28 cellular contexts compared by ENCODE assay signal in genomic region chr11:76277298-76278175, GRCh38.
A peak's percentile ranks its signal among the peaks of the same experiment; 100 is the strongest.
DNase-seq lines count a peak whose midpoint lies in the region; ATAC-seq, FAIRE-seq and TF ChIP-seq lines count a peak whose summit lies in the region.
"Had no signal": no experiment of that assay in that cellular context is flagged by ENCODE, and none has a peak within 500 bp of the region (broad histone marks: within the 10 kb centered on the region; RNA-seq: fewer than 3 reads in every experiment).

No MANE protein-coding gene starts in this region.

- POLR2A ChIA-PET in WTC11 (lab: Charles Lee) (no interaction called here), HepG2 (lab: Yijun Ruan, JAX) (no interaction called here)

- TF ChIP-seq EP300 in HepG2 (IDR thresholded peaks at IDR 0.05; ENCODE audit: low read depth in 2 of 2, low read length in 2 of 2): no peak
- no peak for TF ChIP-seq EP300 in HepG2 (CRISPR knock-in tag; IDR thresholded peaks at IDR 0.05; ENCODE audit: borderline replicate concordance)

- no peak for FAIRE-seq in HepG2 (lab: Jason Lieb, UNC)

- ATAC-seq in WTC11 (peak; percentile 39), HepG2 (peak; percentile 21; the same call in 2 of the 3 replicates)
- ATAC-seq: CD8-positive, alpha-beta T cell; mucosa of descending colon; sciatic nerve had no signal

- no peak overlapping the region for H3K27ac Mint-ChIP-seq in WTC11
- H3K27ac Mint-ChIP-seq in type B pancreatic cell: peak overlapping the region; percentile 18
- H3K27ac Mint-ChIP-seq: activated CD4-positive, alpha-beta memory T cell treated with anti-CD3 and anti-CD28 coated beads, Interleukin-2, amount 10 ng/mL, durations not matched to agents 7 days and 5 days; brain; CD8-positive, alpha-beta T cell; HFFc6; stimulated activated naive CD8-positive, alpha-beta T cell treated with anti-CD3 and anti-CD28 coated beads, Interleukin-15, Interleukin-2, amounts not matched to agents 100 ng/mL and 50 ng/mL, for 24 hours had no signal

- H3K4me1 Mint-ChIP-seq in WTC11 (peaks cover 20% of the 10 kb centered on the region), type B pancreatic cell (ENCODE audit: unreplicated experiment) (peaks cover 5% of the 10 kb centered on the region)
- H3K4me1 Mint-ChIP-seq: activated CD4-positive, alpha-beta memory T cell treated with anti-CD3 and anti-CD28 coated beads, Interleukin-2, amount 10 ng/mL, durations not matched to agents 7 days and 5 days; neural crest cell had no signal

- H3K9me3 ChIP-seq in HepG2 (ENCODE audit: low read length): peaks cover 16% of the 10 kb centered on the region
- H3K9me3 ChIP-seq: mucosa of descending colon, Peyer's patch had no signal

- H3K4me1 ChIP-seq in HepG2 (ENCODE audit: insufficient read depth, low read length): peaks cover 16% of the 10 kb centered on the region
- H3K4me1 ChIP-seq: Peyer's patch had no signal

- TF ChIP-seq CTCF in WTC11 (IDR thresholded peaks at IDR 0.05) (no peak), HepG2 (CRISPR knock-in tag; IDR thresholded peaks at IDR 0.05) (no peak), type B pancreatic cell (conservative IDR thresholded peaks at IDR 0.05) (no peak)

- no peak overlapping the region for H3K27ac ChIP-seq in HepG2 (ENCODE audit: extremely low read length, insufficient read depth, low read length)
- H3K27ac ChIP-seq: 22Rv1, hepatocyte, Peyer's patch, tibial nerve had no signal

- H4K20me1 ChIP-seq in HepG2 (ENCODE audit: insufficient read depth, low read length): no peaks in the 10 kb centered on the region

- peak overlapping the region; percentile 39; the same call in 1 of the 2 replicates for H3K4me2 ChIP-seq in HepG2 (ENCODE audit: low read depth, low read length)
- H3K4me2 ChIP-seq: hepatocyte had no signal

- H3K9ac ChIP-seq in HepG2 (ENCODE audit: insufficient read depth, low read depth, low read length): no peak overlapping the region

- DNase-seq in DMS53 (lab: John Stamatoyannopoulos, UW): peak; percentile 30
- DNase-seq in DMS53 treated with DMSO at 0.1 percent for 48 hours (lab: John Stamatoyannopoulos, UW; ENCODE audit: unreplicated experiment): no peak
- no peak for DNase-seq in WTC11 (ENCODE audit: low spot score)
- DNase-seq in HepG2 (ENCODE audit: low spot score): no peak
- no peak for DNase-seq in type B pancreatic cell (ENCODE audit: extremely low spot score, unreplicated experiment)
- DNase-seq in central memory CD4-positive, alpha-beta T cell: no peak
- no peak for DNase-seq in NCI-H2029 (lab: John Stamatoyannopoulos, UW)
- DNase-seq in NCI-H187 (lab: John Stamatoyannopoulos, UW): no peak
- DNase-seq: activated CD4-positive, alpha-beta memory T cell treated with anti-CD3 and anti-CD28 coated beads, Interleukin-2, amount 10 ng/mL, durations not matched to agents 7 days and 5 days; activated CD4-positive, CD25-positive, alpha-beta regulatory T cell treated with anti-CD3 and anti-CD28 coated beads, Interleukin-2, amount 50 U/mL, for 72 hours; activated gamma-delta T cell treated with Interleukin-2 at 50 U/mL for 16 hours; CD8-positive, alpha-beta T cell; DND-41; effector memory CD4-positive, alpha-beta T cell; foreskin fibroblast; HFFc6; MG63; mucosa of descending colon; NCI-H1436 treated with DMSO at 0.1 percent for 48 hours; NCI-H524; Peyer's patch had no signal

- H3K36me3 ChIP-seq in HepG2 (replicated peaks in 1 of 2; ENCODE audit: control insufficient read depth in 1 of 2, insufficient read depth in 2 of 2, low read length in 2 of 2): no peaks in the 10 kb centered on the region
- H3K36me3 ChIP-seq: MG63, Peyer's patch, tibial nerve had no signal

- no peak for TF ChIP-seq RAD21 in HepG2 (CRISPR knock-in tag; IDR thresholded peaks at IDR 0.05)

- H3K9me3 Mint-ChIP-seq in WTC11: peaks cover 18% of the 10 kb centered on the region
- peaks cover 7% of the 10 kb centered on the region for H3K9me3 Mint-ChIP-seq in type B pancreatic cell
- H3K9me3 Mint-ChIP-seq: activated CD4-positive, alpha-beta memory T cell treated with anti-CD3 and anti-CD28 coated beads, Interleukin-2, amount 10 ng/mL, durations not matched to agents 7 days and 5 days; CD8-positive, alpha-beta T cell; stimulated activated naive CD8-positive, alpha-beta T cell treated with anti-CD3 and anti-CD28 coated beads, Interleukin-15, Interleukin-2, amounts not matched to agents 100 ng/mL and 50 ng/mL, for 24 hours had no signal

- no peak for TF ChIP-seq POLR2A in HepG2 (IDR thresholded peaks at IDR 0.05; ENCODE audit: insufficient read depth in 1 of 2, low read depth in 2 of 2, low read length in 2 of 2)

- BruUV-seq in HepG2 (replicated peaks; lab: Mats Ljungman, UMichigan): no TSS peak

- WGBS in HepG2 (ENCODE audit: low lambda C conversion rate): 50% methylated on average over 12 of the region's 25 CpGs

- H3K4me3 ChIP-seq in HepG2 (replicated peaks in 1 of 3; ENCODE audit: insufficient read depth in 1 of 3, low read depth in 2 of 3, low read length in 3 of 3): no peak overlapping the region
- H3K4me3 ChIP-seq: hepatocyte, MG63, mucosa of descending colon, Peyer's patch, tibial nerve had no signal

- H2AFZ ChIP-seq in HepG2 (ENCODE audit: low read length): no peak overlapping the region
- H2AFZ ChIP-seq: hepatocyte had no signal

- in situ Hi-C loops in HepG2 (cut with HindIII; ENCODE audit: extremely low pct_ligation_motif_present, low pct_unique_long_range_greater_than_20kb): no loop called here

- H3K4me3 Mint-ChIP-seq in WTC11 (no peak overlapping the region), type B pancreatic cell (no peak overlapping the region)
- H3K4me3 Mint-ChIP-seq: activated CD4-positive, alpha-beta memory T cell treated with anti-CD3 and anti-CD28 coated beads, Interleukin-2, amount 10 ng/mL, durations not matched to agents 7 days and 5 days; brain; CD8-positive, alpha-beta T cell; HFFc6; neural crest cell; stimulated activated naive CD8-positive, alpha-beta T cell treated with anti-CD3 and anti-CD28 coated beads, Interleukin-15, Interleukin-2, amounts not matched to agents 100 ng/mL and 50 ng/mL, for 24 hours had no signal

- H3K27me3 ChIP-seq in HepG2 (ENCODE audit: control insufficient read depth in 1 of 2, insufficient read depth in 2 of 2, low read length in 2 of 2): peaks cover 1 to 58% of the 10 kb centered on the region in 2 experiments; a peak in 4 of 5 replicates
- H3K27me3 ChIP-seq: hepatocyte, MG63, Peyer's patch, tibial nerve had no signal

- H3K27me3 Mint-ChIP-seq in WTC11 (ENCODE audit: low read depth) (no peaks in the 10 kb centered on the region; the same call in none of the 2 replicates), type B pancreatic cell (peaks cover 3% of the 10 kb centered on the region)
- H3K27me3 Mint-ChIP-seq: activated CD4-positive, alpha-beta memory T cell treated with anti-CD3 and anti-CD28 coated beads, Interleukin-2, amount 10 ng/mL, durations not matched to agents 7 days and 5 days; stimulated activated naive CD8-positive, alpha-beta T cell treated with anti-CD3 and anti-CD28 coated beads, Interleukin-15, Interleukin-2, amounts not matched to agents 100 ng/mL and 50 ng/mL, for 24 hours had no signal

- no peaks in the 10 kb centered on the region for H3K79me2 ChIP-seq in HepG2 (ENCODE audit: insufficient read depth, low read length)
- H3K79me2 ChIP-seq: hepatocyte had no signal

- H3K36me3 Mint-ChIP-seq in WTC11 (peaks cover 10% of the 10 kb centered on the region; the same call in 1 of the 2 replicates), type B pancreatic cell (no peaks in the 10 kb centered on the region)
- H3K36me3 Mint-ChIP-seq: brain; CD8-positive, alpha-beta T cell had no signal

- CTCF ChIA-PET in WTC11 (lab: Charles Lee) (interaction anchor here (0.6 to 1.8 kb wide), 4 partner anchors 8 to 69 kb away, joined by 3 to 11 read pairs (median 4); no protein-coding TSS in a partner anchor), HepG2 (lab: Yijun Ruan, JAX; ENCODE audit: low intra/inter-chr PET ratio, low total read pairs) (no interaction called here)

- intact Hi-C loops in HepG2 (cut with micrococcal nuclease; ENCODE audit: unreplicated experiment): no loop called here

TF ChIP-seq in WTC11, 78 proteins besides CTCF, POLR2A, EP300 and RAD21:
- TF ChIP-seq JUN (CRISPR knock-in tag; IDR thresholded peaks at IDR 0.05) (no peak), ATF2 (CRISPR knock-in tag; IDR thresholded peaks at IDR 0.05; ENCODE audit: borderline replicate concordance, low read depth) (no peak), ATF3 (CRISPR knock-in tag; conservative IDR thresholded peaks at IDR 0.05) (0 out of 2 replicates have a peak, but pooled peaks have one; percentile 36)

TF ChIP-seq in HepG2, 621 proteins besides CTCF, POLR2A, EP300 and RAD21 (continues in another document):
- peak; percentile 97 for TF ChIP-seq ZNF768 (CRISPR knock-in tag; IDR thresholded peaks at IDR 0.05)
- TF ChIP-seq DZIP1 (CRISPR knock-in tag; IDR thresholded peaks at IDR 0.05): no peak
- TF ChIP-seq KDM2A (CRISPR knock-in tag; IDR thresholded peaks at IDR 0.05; ENCODE audit: borderline replicate concordance, low read depth): no peak
- no peak for TF ChIP-seq ZNF598 (CRISPR knock-in tag; IDR thresholded peaks at IDR 0.05; ENCODE audit: borderline replicate concordance)
